In genomic region chr4:6689506-6689960, GRCh38 we compare ENCODE assay signal across 1 cellular context.
TF ChIP-seq lines count a peak whose summit lies in the region.

No MANE protein-coding gene starts in this region.

TF ChIP-seq in K562, 482 proteins besides CTCF, POLR2A, EP300 and RAD21 (continued from another document):
- TF ChIP-seq E2F6 (IDR thresholded peaks at IDR 0.05; ENCODE audit: borderline replicate concordance in 1 of 2, extremely low read depth in 1 of 2, insufficient read depth in 1 of 2, insufficient read length in 1 of 2, low read depth in 1 of 2, low read length in 1 of 2, poor library complexity in 1 of 2, severe bottlenecking in 1 of 2) (no peak), FOXP1 (CRISPR knock-in tag; IDR thresholded peaks at IDR 0.05) (no peak), ZNF551 (CRISPR knock-in tag; IDR thresholded peaks at IDR 0.05) (no peak), SIX5 (IDR thresholded peaks at IDR 0.05; ENCODE audit: borderline replicate concordance in 1 of 2, insufficient read depth in 1 of 2, low read depth in 1 of 2, low read length in 2 of 2) (no peak), SMARCE1 (IDR thresholded peaks at IDR 0.05) (no peak), VEZF1 (CRISPR knock-in tag; IDR thresholded peaks at IDR 0.05) (no peak; the same call in 1 of the 2 replicates), BCL6 (CRISPR knock-in tag; IDR thresholded peaks at IDR 0.05) (no peak), GTF2A2 (tag; IDR thresholded peaks at IDR 0.05) (no peak), RREB1 (CRISPR knock-in tag; IDR thresholded peaks at IDR 0.05) (no peak), NCOA6 (IDR thresholded peaks at IDR 0.05) (no peak), ZBTB9 (CRISPR knock-in tag; IDR thresholded peaks at IDR 0.05) (no peak), RFX7 (CRISPR knock-in tag; IDR thresholded peaks at IDR 0.05) (no peak), ZNF263 (CRISPR knock-in tag; IDR thresholded peaks at IDR 0.05; ENCODE audit: borderline replicate concordance) (no peak), ZNF561 (CRISPR knock-in tag; conservative IDR thresholded peaks at IDR 0.05) (no peak), POLR2G (IDR thresholded peaks at IDR 0.05; ENCODE audit: low read depth, low read length) (peak; percentile 48), NR4A1 (CRISPR knock-in tag; IDR thresholded peaks at IDR 0.05) (no peak), NR4A1 (tag; IDR thresholded peaks at IDR 0.05) (peak; percentile 68; the same call in 1 of the 2 replicates), TAL1 (IDR thresholded peaks at IDR 0.05) (no peak), SRSF9 (IDR thresholded peaks at IDR 0.05; ENCODE audit: borderline replicate concordance, low read depth, low read length) (no peak), HIVEP1 (CRISPR knock-in tag; IDR thresholded peaks at IDR 0.05) (no peak), RFX1 (IDR thresholded peaks at IDR 0.05) (no peak), ARID3A (IDR thresholded peaks at IDR 0.05; ENCODE audit: borderline replicate concordance, low read depth, low read length) (no peak), C11orf30 (IDR thresholded peaks at IDR 0.05; ENCODE audit: low read depth) (no peak), KDM1A (IDR thresholded peaks at IDR 0.05) (no peak), RBM34 (IDR thresholded peaks at IDR 0.05; ENCODE audit: borderline replicate concordance, insufficient read depth, low read length) (no peak), COPS2 (conservative IDR thresholded peaks at IDR 0.05) (no peak), ZNF830 (CRISPR knock-in tag; IDR thresholded peaks at IDR 0.05) (no peak)
